In the genomic region with DNA sequence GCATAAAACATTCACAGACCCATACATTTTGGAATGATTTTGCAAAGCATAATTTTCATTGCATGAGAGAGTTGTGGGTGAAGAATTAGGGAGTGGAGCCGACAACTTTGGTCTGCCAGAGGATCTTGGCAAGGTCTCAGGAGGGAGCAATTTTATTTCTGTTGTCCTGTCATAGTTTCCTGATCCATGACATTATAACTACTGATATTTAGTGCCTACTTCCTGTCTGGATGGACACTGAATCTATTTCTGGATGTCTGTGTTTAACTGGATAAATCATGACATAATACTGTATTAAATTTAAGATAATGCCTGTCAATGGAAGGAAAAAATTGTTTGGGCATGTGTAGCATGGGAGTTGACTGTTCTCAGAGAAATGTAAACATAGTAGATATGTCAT, we compare ENCODE assay signal across 12 cellular contexts. TPM values are rescaled to one million over a fixed set of nuclear protein-coding genes. Genes with fewer than 3 reads are reported as not detected.
DNase-seq lines count a peak whose midpoint lies in the region; ATAC-seq and TF ChIP-seq lines count a peak whose summit lies in the region.
"Had no signal": no experiment of that assay in that cellular context is flagged by ENCODE, and none has a peak within 500 bp of the region (broad histone marks: within the 10 kb centered on the region; RNA-seq: fewer than 3 reads in every experiment).

No MANE protein-coding gene starts in this region.

- peaks cover 15% of the 10 kb centered on the region for H3K4me1 ChIP-seq in effector memory CD4-positive, alpha-beta T cell (ENCODE audit: control insufficient read depth, insufficient read depth, low read length, poor library complexity, severe bottlenecking)
- no peaks in the 10 kb centered on the region for H3K4me1 ChIP-seq in aorta (ENCODE audit: control insufficient read depth in 1 of 2, insufficient read depth in 2 of 2, low read length in 2 of 2)
- H3K4me1 ChIP-seq: A549 had no signal

- DNase-seq in T-helper 1 cell (no peak), NB4 (ENCODE audit: low read depth) (peak; percentile 30), NCI-H510A (lab: John Stamatoyannopoulos, UW) (no peak), SW 1271 (lab: John Stamatoyannopoulos, UW) (no peak), aorta (no peak)
- DNase-seq in effector memory CD4-positive, alpha-beta T cell = no peak
- no peak for DNase-seq in stimulated activated effector memory CD8-positive, alpha-beta T cell treated with anti-CD3 and anti-CD28 coated beads, Interleukin-12 subunit alpha, Interleukin-12 subunit beta, amount 100 ng/mL, for 72 hours (ENCODE audit: low spot score in 2 of 2)
- DNase-seq: stimulated activated CD4-positive, alpha-beta T cell treated with anti-CD3 and anti-CD28 coated beads, Interleukin-2, amount 100 ng/mL, for 24 hours had no signal

- no peaks in the 10 kb centered on the region for H3K9me3 Mint-ChIP-seq in T-helper 1 cell treated with Interleukin-12 subunit alpha and Interleukin-12 subunit beta and Interleukin-4 antibody, amounts not matched to agents 30 μg/mL and 1 μg/mL, for 36 hours
- no peaks in the 10 kb centered on the region for H3K9me3 Mint-ChIP-seq in stimulated activated effector memory CD8-positive, alpha-beta T cell treated with anti-CD3 and anti-CD28 coated beads, Interleukin-12 subunit alpha, Interleukin-12 subunit beta, amount 100 ng/mL, for 72 hours
- H3K9me3 Mint-ChIP-seq: mesothelial cell of epicardium had no signal

- H3K9me3 ChIP-seq in effector memory CD4-positive, alpha-beta T cell (ENCODE audit: control insufficient read depth, low read length) = no peaks in the 10 kb centered on the region
- no peaks in the 10 kb centered on the region for H3K9me3 ChIP-seq in aorta (ENCODE audit: control insufficient read depth, low read length)
- H3K9me3 ChIP-seq: A549 had no signal

- 9 to 10% methylated on average over 1 of the region's 1 CpG for WGBS in aorta, 2 donors

- H3K27me3 Mint-ChIP-seq in T-helper 1 cell treated with Interleukin-12 subunit alpha and Interleukin-12 subunit beta and Interleukin-4 antibody, amounts not matched to agents 30 μg/mL and 1 μg/mL, for 36 hours (ENCODE audit: low read depth) = no peaks in the 10 kb centered on the region

- TF ChIP-seq CTCF in NB4 (IDR thresholded peaks at IDR 0.05; ENCODE audit: low read depth, low read length) = no peak

- TF ChIP-seq POLR2A in NB4 (IDR thresholded peaks at IDR 0.05; ENCODE audit: extremely low read depth, insufficient read length) = no peak

- peaks cover 69% of the 10 kb centered on the region for H3K4me1 Mint-ChIP-seq in T-helper 1 cell treated with Interleukin-12 subunit alpha and Interleukin-12 subunit beta and Interleukin-4 antibody, amounts not matched to agents 30 μg/mL and 1 μg/mL, for 36 hours (ENCODE audit: low read depth)
- H3K4me1 Mint-ChIP-seq in stimulated activated effector memory CD8-positive, alpha-beta T cell treated with anti-CD3 and anti-CD28 coated beads, Interleukin-12 subunit alpha, Interleukin-12 subunit beta, amount 100 ng/mL, for 72 hours = peaks cover 69% of the 10 kb centered on the region

- ATAC-seq in stimulated activated effector memory CD8-positive, alpha-beta T cell treated with anti-CD3 and anti-CD28 coated beads, Interleukin-12 subunit alpha, Interleukin-12 subunit beta, amount 100 ng/mL, for 72 hours = no peak
- no peak for ATAC-seq in aorta (ENCODE audit: low FRiP score)
- ATAC-seq: A549 had no signal

- peak overlapping the region; percentile 93 for H3K27ac Mint-ChIP-seq in T-helper 1 cell treated with Interleukin-12 subunit alpha and Interleukin-12 subunit beta and Interleukin-4 antibody, amounts not matched to agents 30 μg/mL and 1 μg/mL, for 36 hours
- H3K27ac Mint-ChIP-seq in stimulated activated effector memory CD8-positive, alpha-beta T cell treated with anti-CD3 and anti-CD28 coated beads, Interleukin-12 subunit alpha, Interleukin-12 subunit beta, amount 100 ng/mL, for 72 hours = peak overlapping the region; percentile 95
- H3K27ac Mint-ChIP-seq: mesothelial cell of epicardium had no signal

- H3K27ac ChIP-seq in effector memory CD4-positive, alpha-beta T cell (ENCODE audit: insufficient read depth, low read length, poor library complexity, severe bottlenecking) = peak overlapping the region; percentile 88
- no peak overlapping the region for H3K27ac ChIP-seq in aorta (ENCODE audit: low read depth in 1 of 2, low read length in 2 of 2)
- H3K27ac ChIP-seq: A549, epithelial cell of prostate had no signal

- peak overlapping the region; percentile 94 for H3K4me3 Mint-ChIP-seq in T-helper 1 cell treated with Interleukin-12 subunit alpha and Interleukin-12 subunit beta and Interleukin-4 antibody, amounts not matched to agents 30 μg/mL and 1 μg/mL, for 36 hours
- H3K4me3 Mint-ChIP-seq in stimulated activated effector memory CD8-positive, alpha-beta T cell treated with anti-CD3 and anti-CD28 coated beads, Interleukin-12 subunit alpha, Interleukin-12 subunit beta, amount 100 ng/mL, for 72 hours = peak overlapping the region; percentile 87
- H3K4me3 Mint-ChIP-seq: mesothelial cell of epicardium had no signal

- H3K27me3 ChIP-seq in effector memory CD4-positive, alpha-beta T cell (replicated peaks; ENCODE audit: control insufficient read depth, insufficient read depth, low read length, poor library complexity, severe bottlenecking) = no peaks in the 10 kb centered on the region
- H3K27me3 ChIP-seq in aorta (ENCODE audit: control insufficient read depth in 1 of 2, insufficient read depth in 2 of 2, low read length in 1 of 2) = no peaks in the 10 kb centered on the region

- no peaks in the 10 kb centered on the region for H3K36me3 ChIP-seq in effector memory CD4-positive, alpha-beta T cell (ENCODE audit: control insufficient read depth, insufficient read depth, low read length)
- no peaks in the 10 kb centered on the region for H3K36me3 ChIP-seq in aorta (ENCODE audit: control insufficient read depth in 1 of 2, insufficient read depth in 2 of 2, low read length in 1 of 2)

- intact Hi-C loops in aorta (cut with DNase I) = loop anchor here (10.0 kb wide), 2 partner anchors 385 to 1335 kb away; no protein-coding TSS in a partner anchor

- peaks cover 41% of the 10 kb centered on the region for H3K36me3 Mint-ChIP-seq in T-helper 1 cell treated with Interleukin-12 subunit alpha and Interleukin-12 subunit beta and Interleukin-4 antibody, amounts not matched to agents 30 μg/mL and 1 μg/mL, for 36 hours (ENCODE audit: low read depth)
- peaks cover 78% of the 10 kb centered on the region for H3K36me3 Mint-ChIP-seq in stimulated activated effector memory CD8-positive, alpha-beta T cell treated with anti-CD3 and anti-CD28 coated beads, Interleukin-12 subunit alpha, Interleukin-12 subunit beta, amount 100 ng/mL, for 72 hours
- H3K36me3 Mint-ChIP-seq: mesothelial cell of epicardium had no signal

- H3K4me3 ChIP-seq in NB4 (ENCODE audit: low read depth, low read length) (peak overlapping the region; percentile 97), aorta (ENCODE audit: low read length in 2 of 2) (no peak overlapping the region)
- H3K4me3 ChIP-seq in effector memory CD4-positive, alpha-beta T cell (ENCODE audit: insufficient read depth, low read depth, low read length, poor library complexity, severe bottlenecking) = peak overlapping the region; percentile 96
- H3K4me3 ChIP-seq: A549 had no signal

RNA-seq across cellular contexts. Expression of gene ITGA4, which starts 2.5 kb away (rescaled TPM):
- 10 to 100 TPM; 13.1 to 23.9 TPM for total RNA-seq in aorta
- polyA plus RNA-seq in aorta = 1 to 10 TPM in 1 of 2 donors, under 1 TPM in 1; 0.49 to 4.5 TPM

Comparison
In these comparisons a context has a peak if more than half of its experiments do, and no peak if none do; other contexts are left out.
1. H3K4me3 ChIP-seq: peak in NB4 (single experiment) and effector memory CD4-positive, alpha-beta T cell (single experiment); none in aorta (0 of 2).